18 cellular contexts compared by ENCODE assay signal in the genomic region with DNA sequence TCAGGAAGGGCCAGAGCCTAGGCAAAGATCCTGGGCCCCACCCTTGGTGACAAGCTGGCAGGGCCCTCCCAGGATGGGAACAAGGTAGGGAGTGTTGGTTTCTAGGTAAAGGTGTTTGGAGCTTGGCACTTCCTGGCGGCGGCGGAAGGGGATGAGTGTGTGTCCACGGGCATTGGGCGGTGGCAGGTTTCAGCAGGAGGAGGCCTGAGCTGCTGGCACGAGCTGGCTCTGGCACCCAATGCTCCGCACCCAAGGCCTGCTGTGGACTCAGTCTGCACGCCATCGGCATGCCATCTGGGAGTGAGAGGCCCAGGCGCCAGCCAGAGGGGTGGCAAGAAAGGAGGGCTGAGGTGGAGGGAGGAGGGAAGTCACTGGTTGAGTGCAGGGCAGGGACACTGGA. TPM values are rescaled to one million over a fixed set of nuclear protein-coding genes. Genes with fewer than 3 reads are reported as not detected.
"Had no signal": no experiment of that assay in that cellular context is flagged by ENCODE, and none has a peak within 500 bp of the region (broad histone marks: within the 10 kb centered on the region; RNA-seq: fewer than 3 reads in every experiment).

No MANE protein-coding gene starts in this region.

- H2AFZ ChIP-seq: parathyroid adenoma had no signal

- H3K4me3 ChIP-seq: adrenal gland, body of pancreas, esophagus muscularis mucosa, tibial nerve had no signal

- H3K4me1 ChIP-seq: adrenal gland, parathyroid adenoma had no signal

- H3K79me2 ChIP-seq: parathyroid adenoma had no signal

- H3K9me3 ChIP-seq: adrenal gland, body of pancreas, esophagus muscularis mucosa, tibial nerve had no signal

- H3K36me3 ChIP-seq: adrenal gland, esophagus muscularis mucosa, tibial nerve had no signal

- DNase-seq: activated CD4-positive, alpha-beta T cell treated with anti-CD3 and anti-CD28 coated beads, Interleukin-2, amount 10 ng/mL, durations not matched to agents 7 days and 5 days; activated CD4-positive, CD25-positive, alpha-beta regulatory T cell; activated CD8-positive, alpha-beta memory T cell treated with anti-CD3 and anti-CD28 coated beads for 24 hours; activated naive CD4-positive, alpha-beta T cell treated with anti-CD3 and anti-CD28 coated beads, Interleukin-2, amount 10 ng/mL, durations not matched to agents 7 days and 5 days; activated T-cell treated with anti-CD3 and anti-CD28 coated beads for 4 hours; adrenal gland; body of pancreas; cerebellar nuclear complex; foreskin fibroblast; head of caudate nucleus; retina had no signal

- ATAC-seq: activated T-helper 17 cell treated with anti-CD3 and anti-CD28 coated beads, Interleukin-2, amount 50 U/mL, for 72 hours; body of pancreas; left lobe of liver had no signal

- H3K27ac ChIP-seq: adrenal gland, body of pancreas, esophagus muscularis mucosa, parathyroid adenoma, tibial nerve had no signal

- H3K9ac ChIP-seq: parathyroid adenoma had no signal

- H3K27me3 ChIP-seq: body of pancreas had no signal

RNA-seq across cellular contexts. Expression of gene TAC4, which starts 46.9 kb away (rescaled TPM):
- total RNA-seq: activated CD4-positive, alpha-beta T cell treated with anti-CD3 and anti-CD28 coated beads, Interleukin-2, amount 10 ng/mL, durations not matched to agents 7 days and 5 days; activated T-helper 17 cell treated with anti-CD3 and anti-CD28 coated beads, Interleukin-2, amount 50 U/mL, for 72 hours; body of pancreas; esophagus muscularis mucosa; left lobe of liver; mesenteric fat pad; T-helper 2 cell treated with Interferon-gamma antibody and Interleukin-4, amounts not matched to agents 100 ng/mL and 5 ng/mL, for 36 hours; tibial nerve had no signal
